In the genomic region with DNA sequence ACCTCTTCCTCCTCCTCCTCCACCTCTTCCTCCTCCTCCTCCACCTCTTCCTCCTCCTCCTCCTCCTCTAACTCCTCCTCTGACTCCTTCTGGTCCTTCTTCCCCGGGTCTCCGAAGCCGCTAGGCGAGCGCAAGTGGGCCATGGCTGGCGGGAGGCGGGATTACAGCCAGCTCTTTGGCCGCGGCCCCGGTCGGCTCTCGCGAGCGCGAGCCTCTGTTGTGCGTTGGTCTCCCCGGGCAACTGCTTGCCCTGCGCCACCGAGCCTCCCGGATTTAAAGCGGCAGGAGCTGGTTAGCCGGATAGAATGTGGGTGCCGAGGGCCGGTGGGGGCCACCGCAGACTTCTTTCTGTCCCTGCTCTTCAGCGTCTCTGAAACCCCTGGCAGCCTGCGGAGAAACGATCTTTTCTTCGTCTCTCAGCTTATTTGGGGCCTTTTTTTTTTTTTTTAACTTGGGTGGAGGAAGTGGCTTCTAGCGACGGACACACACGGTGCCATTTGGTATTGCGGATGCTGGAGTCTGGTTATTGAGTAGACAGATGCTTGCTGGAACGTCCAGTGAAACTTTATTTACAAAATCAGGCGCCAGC, we compare ENCODE assay signal across 1 cellular context.
TF ChIP-seq lines count a peak whose summit lies in the region.

A gene (minus strand): TSS at position 165 of the 589 bp plus-strand sequence. CDS start 22 bp downstream, at position 143.

TF ChIP-seq in K562, 482 proteins besides CTCF, POLR2A, EP300 and RAD21 (continued from another document and continues in another):
- TF ChIP-seq, protein P1, sequence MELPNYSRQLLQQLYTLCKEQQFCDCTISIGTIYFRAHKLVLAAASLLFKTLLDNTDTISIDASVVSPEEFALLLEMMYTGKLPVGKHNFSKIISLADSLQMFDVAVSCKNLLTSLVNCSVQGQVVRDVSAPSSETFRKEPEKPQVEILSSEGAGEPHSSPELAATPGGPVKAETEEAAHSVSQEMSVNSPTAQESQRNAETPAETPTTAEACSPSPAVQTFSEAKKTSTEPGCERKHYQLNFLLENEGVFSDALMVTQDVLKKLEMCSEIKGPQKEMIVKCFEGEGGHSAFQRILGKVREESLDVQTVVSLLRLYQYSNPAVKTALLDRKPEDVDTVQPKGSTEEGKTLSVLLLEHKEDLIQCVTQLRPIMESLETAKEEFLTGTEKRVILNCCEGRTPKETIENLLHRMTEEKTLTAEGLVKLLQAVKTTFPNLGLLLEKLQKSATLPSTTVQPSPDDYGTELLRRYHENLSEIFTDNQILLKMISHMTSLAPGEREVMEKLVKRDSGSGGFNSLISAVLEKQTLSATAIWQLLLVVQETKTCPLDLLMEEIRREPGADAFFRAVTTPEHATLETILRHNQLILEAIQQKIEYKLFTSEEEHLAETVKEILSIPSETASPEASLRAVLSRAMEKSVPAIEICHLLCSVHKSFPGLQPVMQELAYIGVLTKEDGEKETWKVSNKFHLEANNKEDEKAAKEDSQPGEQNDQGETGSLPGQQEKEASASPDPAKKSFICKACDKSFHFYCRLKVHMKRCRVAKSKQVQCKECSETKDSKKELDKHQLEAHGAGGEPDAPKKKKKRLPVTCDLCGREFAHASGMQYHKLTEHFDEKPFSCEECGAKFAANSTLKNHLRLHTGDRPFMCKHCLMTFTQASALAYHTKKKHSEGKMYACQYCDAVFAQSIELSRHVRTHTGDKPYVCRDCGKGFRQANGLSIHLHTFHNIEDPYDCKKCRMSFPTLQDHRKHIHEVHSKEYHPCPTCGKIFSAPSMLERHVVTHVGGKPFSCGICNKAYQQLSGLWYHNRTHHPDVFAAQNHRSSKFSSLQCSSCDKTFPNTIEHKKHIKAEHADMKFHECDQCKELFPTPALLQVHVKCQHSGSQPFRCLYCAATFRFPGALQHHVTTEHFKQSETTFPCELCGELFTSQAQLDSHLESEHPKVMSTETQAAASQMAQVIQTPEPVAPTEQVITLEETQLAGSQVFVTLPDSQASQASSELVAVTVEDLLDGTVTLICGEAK (IDR thresholded peaks at IDR 0.05) = peak; percentile 73
- TF ChIP-seq, protein P1 (CRISPR knock-in tag; IDR thresholded peaks at IDR 0.05) = no peak
- TF ChIP-seq NRF1 (conservative IDR thresholded peaks at IDR 0.05 in 1 of 2, IDR thresholded peaks at IDR 0.05 in 1 of 2) (peak; percentile 63 to 71), HMGN3 (IDR thresholded peaks at IDR 0.05; ENCODE audit: borderline replicate concordance, extremely low read depth, insufficient read length, low read depth, low read length) (no peak), MAZ (CRISPR knock-in tag; conservative IDR thresholded peaks at IDR 0.05 in 1 of 2, IDR thresholded peaks at IDR 0.05 in 1 of 2) (peak; percentile 30 to 49; a peak in 1 of 4 replicates), BRF1 (IDR thresholded peaks at IDR 0.05; ENCODE audit: borderline replicate concordance, extremely low read depth, insufficient read length) (no peak), RNF2 (IDR thresholded peaks at IDR 0.05) (no peak), ZNF23 (CRISPR knock-in tag; IDR thresholded peaks at IDR 0.05) (no peak), FOXP1 (CRISPR knock-in tag; IDR thresholded peaks at IDR 0.05) (no peak), HDAC8 (tag; IDR thresholded peaks at IDR 0.05) (no peak), CBFA2T3 (IDR thresholded peaks at IDR 0.05) (no peak), ZNF707 (CRISPR knock-in tag; conservative IDR thresholded peaks at IDR 0.05) (no peak), ZNF232 (CRISPR knock-in tag; IDR thresholded peaks at IDR 0.05) (no peak), POLR3A (IDR thresholded peaks at IDR 0.05; ENCODE audit: borderline replicate concordance, extremely low read depth, insufficient read depth, insufficient read length) (no peak), SP2 (IDR thresholded peaks at IDR 0.05; ENCODE audit: extremely low read depth, low read depth, low read length, poor library complexity, severe bottlenecking) (no peak), ZNF551 (CRISPR knock-in tag; IDR thresholded peaks at IDR 0.05) (no peak), ZSCAN32 (CRISPR knock-in tag; IDR thresholded peaks at IDR 0.05) (no peak), ZNF253 (CRISPR knock-in tag; conservative IDR thresholded peaks at IDR 0.05) (no peak), ZNF57 (CRISPR knock-in tag; IDR thresholded peaks at IDR 0.05) (no peak), KLF6 (CRISPR knock-in tag; IDR thresholded peaks at IDR 0.05; ENCODE audit: borderline replicate concordance) (no peak), ZNF24 (IDR thresholded peaks at IDR 0.05) (no peak), ZNF184 (CRISPR knock-in tag; IDR thresholded peaks at IDR 0.05) (no peak), PURB (CRISPR knock-in tag; IDR thresholded peaks at IDR 0.05; ENCODE audit: low read depth) (no peak), ZNF133 (CRISPR knock-in tag; IDR thresholded peaks at IDR 0.05) (no peak), HLTF (IDR thresholded peaks at IDR 0.05) (no peak), RFX1 (IDR thresholded peaks at IDR 0.05) (peak; percentile 93), TEAD2 (tag; IDR thresholded peaks at IDR 0.05) (no peak), TCF7L2 (IDR thresholded peaks at IDR 0.05; ENCODE audit: low read depth, low read length) (no peak), MTA2 (IDR thresholded peaks at IDR 0.05; ENCODE audit: low read depth) (no peak), HDAC1 (IDR thresholded peaks at IDR 0.05) (no peak), ZFP30 (CRISPR knock-in tag; IDR thresholded peaks at IDR 0.05; ENCODE audit: borderline replicate concordance) (no peak), ILK (tag; IDR thresholded peaks at IDR 0.05; ENCODE audit: borderline replicate concordance, low read depth) (no peak), SIN3A (IDR thresholded peaks at IDR 0.05; ENCODE audit: borderline replicate concordance in 2 of 2, control insufficient read depth in 1 of 2, low read depth in 2 of 2, low read length in 2 of 2) (no peak), ZNF431 (CRISPR knock-in tag; IDR thresholded peaks at IDR 0.05) (no peak), RB1 (IDR thresholded peaks at IDR 0.05; ENCODE audit: low read depth) (no peak), ZNF785 (CRISPR knock-in tag; IDR thresholded peaks at IDR 0.05) (no peak)
- TF ChIP-seq, protein P2, sequence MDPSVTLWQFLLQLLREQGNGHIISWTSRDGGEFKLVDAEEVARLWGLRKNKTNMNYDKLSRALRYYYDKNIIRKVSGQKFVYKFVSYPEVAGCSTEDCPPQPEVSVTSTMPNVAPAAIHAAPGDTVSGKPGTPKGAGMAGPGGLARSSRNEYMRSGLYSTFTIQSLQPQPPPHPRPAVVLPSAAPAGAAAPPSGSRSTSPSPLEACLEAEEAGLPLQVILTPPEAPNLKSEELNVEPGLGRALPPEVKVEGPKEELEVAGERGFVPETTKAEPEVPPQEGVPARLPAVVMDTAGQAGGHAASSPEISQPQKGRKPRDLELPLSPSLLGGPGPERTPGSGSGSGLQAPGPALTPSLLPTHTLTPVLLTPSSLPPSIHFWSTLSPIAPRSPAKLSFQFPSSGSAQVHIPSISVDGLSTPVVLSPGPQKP (CRISPR knock-in tag; IDR thresholded peaks at IDR 0.05) = no peak
- TF ChIP-seq, protein P3, sequence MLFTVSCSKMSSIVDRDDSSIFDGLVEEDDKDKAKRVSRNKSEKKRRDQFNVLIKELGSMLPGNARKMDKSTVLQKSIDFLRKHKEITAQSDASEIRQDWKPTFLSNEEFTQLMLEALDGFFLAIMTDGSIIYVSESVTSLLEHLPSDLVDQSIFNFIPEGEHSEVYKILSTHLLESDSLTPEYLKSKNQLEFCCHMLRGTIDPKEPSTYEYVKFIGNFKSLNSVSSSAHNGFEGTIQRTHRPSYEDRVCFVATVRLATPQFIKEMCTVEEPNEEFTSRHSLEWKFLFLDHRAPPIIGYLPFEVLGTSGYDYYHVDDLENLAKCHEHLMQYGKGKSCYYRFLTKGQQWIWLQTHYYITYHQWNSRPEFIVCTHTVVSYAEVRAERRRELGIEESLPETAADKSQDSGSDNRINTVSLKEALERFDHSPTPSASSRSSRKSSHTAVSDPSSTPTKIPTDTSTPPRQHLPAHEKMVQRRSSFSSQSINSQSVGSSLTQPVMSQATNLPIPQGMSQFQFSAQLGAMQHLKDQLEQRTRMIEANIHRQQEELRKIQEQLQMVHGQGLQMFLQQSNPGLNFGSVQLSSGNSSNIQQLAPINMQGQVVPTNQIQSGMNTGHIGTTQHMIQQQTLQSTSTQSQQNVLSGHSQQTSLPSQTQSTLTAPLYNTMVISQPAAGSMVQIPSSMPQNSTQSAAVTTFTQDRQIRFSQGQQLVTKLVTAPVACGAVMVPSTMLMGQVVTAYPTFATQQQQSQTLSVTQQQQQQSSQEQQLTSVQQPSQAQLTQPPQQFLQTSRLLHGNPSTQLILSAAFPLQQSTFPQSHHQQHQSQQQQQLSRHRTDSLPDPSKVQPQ (CRISPR knock-in tag; IDR thresholded peaks at IDR 0.05; ENCODE audit: borderline replicate concordance) = no peak
- TF ChIP-seq, protein P4, sequence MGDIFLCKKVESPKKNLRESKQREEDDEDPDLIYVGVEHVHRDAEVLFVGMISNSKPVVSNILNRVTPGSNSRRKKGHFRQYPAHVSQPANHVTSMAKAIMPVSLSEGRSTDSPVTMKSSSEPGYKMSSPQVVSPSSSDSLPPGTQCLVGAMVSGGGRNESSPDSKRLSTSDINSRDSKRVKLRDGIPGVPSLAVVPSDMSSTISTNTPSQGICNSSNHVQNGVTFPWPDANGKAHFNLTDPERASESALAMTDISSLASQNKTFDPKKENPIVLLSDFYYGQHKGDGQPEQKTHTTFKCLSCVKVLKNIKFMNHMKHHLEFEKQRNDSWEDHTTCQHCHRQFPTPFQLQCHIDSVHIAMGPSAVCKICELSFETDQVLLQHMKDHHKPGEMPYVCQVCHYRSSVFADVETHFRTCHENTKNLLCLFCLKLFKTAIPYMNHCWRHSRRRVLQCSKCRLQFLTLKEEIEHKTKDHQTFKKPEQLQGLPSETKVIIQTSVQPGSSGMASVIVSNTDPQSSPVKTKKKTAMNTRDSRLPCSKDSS (IDR thresholded peaks at IDR 0.05; ENCODE audit: low read depth, partially characterized antibody) = no peak
- TF ChIP-seq, protein P5, sequence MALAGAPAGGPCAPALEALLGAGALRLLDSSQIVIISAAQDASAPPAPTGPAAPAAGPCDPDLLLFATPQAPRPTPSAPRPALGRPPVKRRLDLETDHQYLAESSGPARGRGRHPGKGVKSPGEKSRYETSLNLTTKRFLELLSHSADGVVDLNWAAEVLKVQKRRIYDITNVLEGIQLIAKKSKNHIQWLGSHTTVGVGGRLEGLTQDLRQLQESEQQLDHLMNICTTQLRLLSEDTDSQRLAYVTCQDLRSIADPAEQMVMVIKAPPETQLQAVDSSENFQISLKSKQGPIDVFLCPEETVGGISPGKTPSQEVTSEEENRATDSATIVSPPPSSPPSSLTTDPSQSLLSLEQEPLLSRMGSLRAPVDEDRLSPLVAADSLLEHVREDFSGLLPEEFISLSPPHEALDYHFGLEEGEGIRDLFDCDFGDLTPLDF (CRISPR knock-in tag; IDR thresholded peaks at IDR 0.05) = no peak
- TF ChIP-seq, protein P6, sequence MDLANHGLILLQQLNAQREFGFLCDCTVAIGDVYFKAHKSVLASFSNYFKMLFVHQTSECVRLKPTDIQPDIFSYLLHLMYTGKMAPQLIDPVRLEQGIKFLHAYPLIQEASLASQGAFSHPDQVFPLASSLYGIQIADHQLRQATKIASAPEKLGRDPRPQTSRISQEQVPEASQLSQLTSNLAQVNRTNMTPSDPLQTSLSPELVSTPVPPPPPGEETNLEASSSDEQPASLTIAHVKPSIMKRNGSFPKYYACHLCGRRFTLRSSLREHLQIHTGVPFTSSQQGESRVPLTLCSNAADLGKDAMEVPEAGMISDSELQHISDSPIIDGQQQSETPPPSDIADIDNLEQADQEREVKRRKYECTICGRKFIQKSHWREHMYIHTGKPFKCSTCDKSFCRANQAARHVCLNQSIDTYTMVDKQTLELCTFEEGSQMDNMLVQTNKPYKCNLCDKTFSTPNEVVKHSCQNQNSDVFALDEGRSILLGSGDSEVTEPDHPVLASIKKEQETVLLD (IDR thresholded peaks at IDR 0.05) = no peak
- TF ChIP-seq, protein P7, sequence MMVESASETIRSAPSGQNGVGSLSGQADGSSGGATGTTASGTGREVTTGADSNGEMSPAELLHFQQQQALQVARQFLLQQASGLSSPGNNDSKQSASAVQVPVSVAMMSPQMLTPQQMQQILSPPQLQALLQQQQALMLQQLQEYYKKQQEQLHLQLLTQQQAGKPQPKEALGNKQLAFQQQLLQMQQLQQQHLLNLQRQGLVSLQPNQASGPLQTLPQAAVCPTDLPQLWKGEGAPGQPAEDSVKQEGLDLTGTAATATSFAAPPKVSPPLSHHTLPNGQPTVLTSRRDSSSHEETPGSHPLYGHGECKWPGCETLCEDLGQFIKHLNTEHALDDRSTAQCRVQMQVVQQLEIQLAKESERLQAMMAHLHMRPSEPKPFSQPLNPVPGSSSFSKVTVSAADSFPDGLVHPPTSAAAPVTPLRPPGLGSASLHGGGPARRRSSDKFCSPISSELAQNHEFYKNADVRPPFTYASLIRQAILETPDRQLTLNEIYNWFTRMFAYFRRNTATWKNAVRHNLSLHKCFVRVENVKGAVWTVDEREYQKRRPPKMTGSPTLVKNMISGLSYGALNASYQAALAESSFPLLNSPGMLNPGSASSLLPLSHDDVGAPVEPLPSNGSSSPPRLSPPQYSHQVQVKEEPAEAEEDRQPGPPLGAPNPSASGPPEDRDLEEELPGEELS (CRISPR knock-in tag; IDR thresholded peaks at IDR 0.05; ENCODE audit: borderline replicate concordance) = no peak
